2 cellular contexts compared by ENCODE assay signal in the genomic region with DNA sequence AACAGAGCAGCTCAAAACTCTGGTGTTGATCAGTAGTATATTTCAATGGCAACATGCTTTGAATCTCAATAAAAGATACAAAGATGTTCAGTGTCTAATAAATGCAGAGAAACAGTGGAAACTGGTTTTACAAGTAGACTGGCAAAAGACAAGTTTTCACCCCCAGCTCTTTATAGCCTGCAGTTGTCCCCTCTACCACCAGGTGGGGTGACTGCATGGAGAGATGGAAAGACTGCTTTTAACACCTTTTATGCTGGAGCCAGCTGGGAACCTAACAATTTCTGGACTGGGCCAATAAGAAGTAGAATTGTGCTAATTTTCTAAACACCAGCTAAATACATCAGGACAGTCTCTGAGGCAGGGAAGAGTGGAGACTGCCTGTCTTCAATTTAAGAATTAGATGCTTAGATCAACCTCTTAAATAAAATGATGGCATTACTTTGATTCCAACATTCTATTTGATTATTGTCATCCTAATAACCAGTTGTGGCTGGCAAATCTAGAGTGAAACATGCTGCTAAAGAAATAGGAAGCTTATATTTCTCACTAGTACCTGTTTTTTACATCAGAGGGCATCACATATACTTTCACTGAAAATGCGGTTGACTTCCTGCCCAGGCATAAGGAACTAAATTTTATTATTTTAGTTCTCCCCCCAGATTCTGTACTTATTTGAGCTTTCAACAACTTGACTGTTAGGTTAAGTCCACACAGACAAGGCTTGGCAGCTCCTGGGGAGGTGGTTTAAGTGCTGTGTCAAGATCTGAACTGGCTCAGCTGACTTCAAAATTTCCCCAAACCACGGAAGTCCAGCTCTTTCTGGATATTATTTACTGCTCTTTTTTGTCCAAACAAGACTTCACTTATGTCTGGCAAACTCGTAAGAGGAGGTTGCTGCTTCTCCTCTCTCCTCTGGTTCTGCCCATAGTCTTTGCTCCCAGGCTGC.
TF ChIP-seq lines count a peak whose summit lies in the region.

No MANE protein-coding gene starts in this region.

TF ChIP-seq in WTC11, 78 proteins besides CTCF, POLR2A, EP300 and RAD21:
- no peak for TF ChIP-seq ATF1 (CRISPR knock-in tag; IDR thresholded peaks at IDR 0.05)
- no peak for TF ChIP-seq ETV6 (CRISPR knock-in tag; IDR thresholded peaks at IDR 0.05)
- TF ChIP-seq, protein P1, sequence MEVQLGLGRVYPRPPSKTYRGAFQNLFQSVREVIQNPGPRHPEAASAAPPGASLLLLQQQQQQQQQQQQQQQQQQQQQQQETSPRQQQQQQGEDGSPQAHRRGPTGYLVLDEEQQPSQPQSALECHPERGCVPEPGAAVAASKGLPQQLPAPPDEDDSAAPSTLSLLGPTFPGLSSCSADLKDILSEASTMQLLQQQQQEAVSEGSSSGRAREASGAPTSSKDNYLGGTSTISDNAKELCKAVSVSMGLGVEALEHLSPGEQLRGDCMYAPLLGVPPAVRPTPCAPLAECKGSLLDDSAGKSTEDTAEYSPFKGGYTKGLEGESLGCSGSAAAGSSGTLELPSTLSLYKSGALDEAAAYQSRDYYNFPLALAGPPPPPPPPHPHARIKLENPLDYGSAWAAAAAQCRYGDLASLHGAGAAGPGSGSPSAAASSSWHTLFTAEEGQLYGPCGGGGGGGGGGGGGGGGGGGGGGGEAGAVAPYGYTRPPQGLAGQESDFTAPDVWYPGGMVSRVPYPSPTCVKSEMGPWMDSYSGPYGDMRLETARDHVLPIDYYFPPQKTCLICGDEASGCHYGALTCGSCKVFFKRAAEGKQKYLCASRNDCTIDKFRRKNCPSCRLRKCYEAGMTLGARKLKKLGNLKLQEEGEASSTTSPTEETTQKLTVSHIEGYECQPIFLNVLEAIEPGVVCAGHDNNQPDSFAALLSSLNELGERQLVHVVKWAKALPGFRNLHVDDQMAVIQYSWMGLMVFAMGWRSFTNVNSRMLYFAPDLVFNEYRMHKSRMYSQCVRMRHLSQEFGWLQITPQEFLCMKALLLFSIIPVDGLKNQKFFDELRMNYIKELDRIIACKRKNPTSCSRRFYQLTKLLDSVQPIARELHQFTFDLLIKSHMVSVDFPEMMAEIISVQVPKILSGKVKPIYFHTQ (CRISPR knock-in tag; IDR thresholded peaks at IDR 0.05) = no peak

TF ChIP-seq in H1, 55 proteins besides CTCF, POLR2A, EP300 and RAD21:
- TF ChIP-seq KDM1A (IDR thresholded peaks at IDR 0.05; ENCODE audit: borderline replicate concordance, low read length) (no peak), CEBPB (IDR thresholded peaks at IDR 0.05; ENCODE audit: low read depth, low read length) (no peak), KDM4A (IDR thresholded peaks at IDR 0.05; ENCODE audit: low read depth, low read length, severe bottlenecking) (no peak), ZNF274 (IDR thresholded peaks at IDR 0.05; ENCODE audit: borderline replicate concordance, extremely low read depth, low read length) (no peak), PHF8 (conservative IDR thresholded peaks at IDR 0.05; ENCODE audit: low read depth, low read length) (no peak), SAP30 (IDR thresholded peaks at IDR 0.05; ENCODE audit: insufficient read depth, insufficient replicate concordance, low read length) (no peak), EZH2 (IDR thresholded peaks at IDR 0.05; ENCODE audit: low read depth, low read length, severe bottlenecking) (no peak), SRF (IDR thresholded peaks at IDR 0.05; ENCODE audit: low read depth, low read length) (no peak), HDAC2 (IDR thresholded peaks at IDR 0.05; ENCODE audit: borderline replicate concordance in 1 of 2, low read depth in 2 of 2, low read length in 2 of 2) (no peak), CBX5 (IDR thresholded peaks at IDR 0.05; ENCODE audit: low read depth, low read length) (no peak), CTBP2 (IDR thresholded peaks at IDR 0.05; ENCODE audit: borderline replicate concordance, insufficient read depth, insufficient read length, low read length) (no peak), ASH2L (IDR thresholded peaks at IDR 0.05; ENCODE audit: low read length) (no peak), SIN3A (conservative IDR thresholded peaks at IDR 0.05 in 1 of 2, IDR thresholded peaks at IDR 0.05 in 1 of 2; ENCODE audit: low read depth in 1 of 2, low read length in 2 of 2) (no peak), TAF7 (optimal IDR thresholded peaks at IDR 0.05; ENCODE audit: borderline replicate concordance, low read depth, low read length) (no peak), CBX8 (IDR thresholded peaks at IDR 0.05; ENCODE audit: borderline replicate concordance, low read depth, low read length) (no peak), NRF1 (IDR thresholded peaks at IDR 0.05; ENCODE audit: low read depth, low read length) (no peak), GABPA (IDR thresholded peaks at IDR 0.05; ENCODE audit: borderline replicate concordance, insufficient read depth, low read length) (no peak)
- TF ChIP-seq, protein P2, sequence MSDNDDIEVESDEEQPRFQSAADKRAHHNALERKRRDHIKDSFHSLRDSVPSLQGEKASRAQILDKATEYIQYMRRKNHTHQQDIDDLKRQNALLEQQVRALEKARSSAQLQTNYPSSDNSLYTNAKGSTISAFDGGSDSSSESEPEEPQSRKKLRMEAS (IDR thresholded peaks at IDR 0.05) = no peak
- TF ChIP-seq, protein P3, sequence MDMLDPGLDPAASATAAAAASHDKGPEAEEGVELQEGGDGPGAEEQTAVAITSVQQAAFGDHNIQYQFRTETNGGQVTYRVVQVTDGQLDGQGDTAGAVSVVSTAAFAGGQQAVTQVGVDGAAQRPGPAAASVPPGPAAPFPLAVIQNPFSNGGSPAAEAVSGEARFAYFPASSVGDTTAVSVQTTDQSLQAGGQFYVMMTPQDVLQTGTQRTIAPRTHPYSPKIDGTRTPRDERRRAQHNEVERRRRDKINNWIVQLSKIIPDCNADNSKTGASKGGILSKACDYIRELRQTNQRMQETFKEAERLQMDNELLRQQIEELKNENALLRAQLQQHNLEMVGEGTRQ (IDR thresholded peaks at IDR 0.05; ENCODE audit: low read length) = no peak
